In the genomic region with DNA sequence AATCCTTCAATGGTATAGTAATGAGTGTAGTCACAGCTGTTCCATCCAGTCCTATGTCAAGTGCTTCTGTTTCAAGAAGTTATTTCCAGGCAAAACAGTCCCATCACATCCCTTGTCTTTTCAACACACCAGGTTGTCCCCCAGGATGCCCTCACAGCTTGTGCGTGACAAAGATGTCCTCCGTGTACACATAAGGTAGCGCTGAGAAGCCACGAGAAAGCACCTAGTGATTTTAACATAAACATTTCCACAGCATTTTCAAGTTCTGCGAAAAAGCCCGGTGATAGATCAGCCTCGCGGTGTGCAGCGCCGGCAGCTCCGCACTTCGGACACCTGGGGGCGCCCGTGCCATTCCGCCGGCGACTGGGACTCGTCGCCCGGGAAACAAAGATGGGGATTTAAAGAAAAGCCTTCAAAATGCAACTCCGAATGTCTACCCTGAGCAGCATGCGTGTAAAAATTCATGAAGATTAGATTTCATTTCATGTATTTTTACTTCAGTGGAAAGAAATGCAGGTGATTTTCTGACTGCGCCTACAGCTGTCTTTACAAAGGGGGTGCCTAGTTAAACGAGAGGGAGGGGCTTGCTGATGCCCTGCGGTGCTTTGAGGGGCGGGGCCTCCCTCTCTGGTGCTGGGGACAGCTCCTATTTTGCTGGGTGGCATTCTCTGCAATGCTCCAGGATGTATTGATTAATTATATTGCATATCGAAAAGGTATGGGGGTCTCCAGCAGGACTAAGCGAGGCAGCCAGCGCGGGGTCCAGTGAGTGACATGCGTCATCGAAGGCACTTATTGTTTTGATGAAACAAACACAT, we compare ENCODE assay signal across 8 cellular contexts. TPM values are rescaled to one million over a fixed set of nuclear protein-coding genes. Genes with fewer than 3 reads are reported as not detected.
DNase-seq lines count a peak whose midpoint lies in the region; ATAC-seq, FAIRE-seq and TF ChIP-seq lines count a peak whose summit lies in the region.

No MANE protein-coding gene starts in this region.

- H3K27ac Mint-ChIP-seq in activated CD4-positive, alpha-beta memory T cell treated with anti-CD3 and anti-CD28 coated beads, Interleukin-2, amount 10 ng/mL, durations not matched to agents 7 days and 5 days, result no peak overlapping the region
- H3K27ac Mint-ChIP-seq in mesothelial cell of epicardium, result no peak overlapping the region

- no peak overlapping the region for H3K4me3 Mint-ChIP-seq in activated CD4-positive, alpha-beta memory T cell treated with anti-CD3 and anti-CD28 coated beads, Interleukin-2, amount 10 ng/mL, durations not matched to agents 7 days and 5 days
- H3K4me3 Mint-ChIP-seq in mesothelial cell of epicardium, result no peak overlapping the region

- CTCF ChIA-PET in AG04450 (lab: Charles Lee), result interaction anchor here (0.6 to 7.8 kb wide), 37 partner anchors 8 to 1652 kb away, joined by 3 to 131 read pairs (median 4); a partner anchor contains a TSS
- CTCF ChIA-PET in activated CD4-positive, alpha-beta memory T cell treated with anti-CD3 and anti-CD28 coated beads, Interleukin-2, amount 10 ng/mL, durations not matched to agents 7 days and 5 days (lab: Charles Lee), result interaction anchor here (0.7 to 2.2 kb wide), 14 partner anchors 8 to 1297 kb away, joined by 3 to 9 read pairs (median 4); a partner anchor contains a TSS

- DNase-seq in AG04450 (ENCODE audit: low read depth, low spot score) (no peak), NCI-H526 (lab: John Stamatoyannopoulos, UW) (peak; percentile 44 to 74), mesothelial cell of epicardium (ENCODE audit: low spot score in 2 of 2, unreplicated experiment in 2 of 2) (peak; percentile 71 to 88)
- peak; percentile 65 for DNase-seq in activated CD4-positive, alpha-beta memory T cell treated with anti-CD3 and anti-CD28 coated beads, Interleukin-2, amount 10 ng/mL, durations not matched to agents 7 days and 5 days
- DNase-seq in stimulated activated CD8-positive, alpha-beta memory T cell treated with anti-CD3 and anti-CD28 coated beads, Interleukin-7, amount 100 ng/mL, for 48 hours (ENCODE audit: extremely low read depth in 1 of 2, low read depth in 1 of 2), result peak; percentile 5 to 28

- POLR2A ChIA-PET in AG04450 (lab: Yijun Ruan, JAX), result no interaction called here
- POLR2A ChIA-PET in activated CD4-positive, alpha-beta memory T cell treated with anti-CD3 and anti-CD28 coated beads, Interleukin-2, amount 10 ng/mL, durations not matched to agents 7 days and 5 days (lab: Charles Lee), result no interaction called here

- no peaks in the 10 kb centered on the region for H3K9me3 ChIP-seq in AG04450 (ENCODE audit: control insufficient read depth, insufficient read depth, low read length)

- H3K4me1 Mint-ChIP-seq in activated CD4-positive, alpha-beta memory T cell treated with anti-CD3 and anti-CD28 coated beads, Interleukin-2, amount 10 ng/mL, durations not matched to agents 7 days and 5 days, result peaks cover 10% of the 10 kb centered on the region
- peaks cover 20% of the 10 kb centered on the region for H3K4me1 Mint-ChIP-seq in mesothelial cell of epicardium

- peaks cover 11% of the 10 kb centered on the region for H3K27me3 ChIP-seq in AG04450 (ENCODE audit: control insufficient read depth, insufficient read depth, low read length)

- peak overlapping the region; percentile 23 for H3K4me3 ChIP-seq in AG04450 (ENCODE audit: low read depth, low read length)

- TF ChIP-seq CTCF in AG04450 (IDR thresholded peaks at IDR 0.05; ENCODE audit: low read depth, low read length), result peak; percentile 100
- peak; percentile 92 for TF ChIP-seq CTCF in mesothelial cell of epicardium (IDR thresholded peaks at IDR 0.05; ENCODE audit: unreplicated experiment)

- H3K36me3 Mint-ChIP-seq in activated CD4-positive, alpha-beta memory T cell treated with anti-CD3 and anti-CD28 coated beads, Interleukin-2, amount 10 ng/mL, durations not matched to agents 7 days and 5 days (ENCODE audit: low read depth), result no peaks in the 10 kb centered on the region
- no peaks in the 10 kb centered on the region for H3K36me3 Mint-ChIP-seq in mesothelial cell of epicardium

- no peak overlapping the region for H3K27ac ChIP-seq in AG04450 (ENCODE audit: low read depth, low read length)

- ATAC-seq in GM18517 (IDR thresholded peaks at IDR 0.05; ENCODE audit: unreplicated experiment), result peak; percentile 63
- peak; percentile 68 for ATAC-seq in HG03280 (IDR thresholded peaks at IDR 0.05; ENCODE audit: unreplicated experiment)

- peak; percentile 88 for FAIRE-seq in endometrium (lab: Jason Lieb, UNC)

- H3K27me3 Mint-ChIP-seq in activated CD4-positive, alpha-beta memory T cell treated with anti-CD3 and anti-CD28 coated beads, Interleukin-2, amount 10 ng/mL, durations not matched to agents 7 days and 5 days, result no peaks in the 10 kb centered on the region
- H3K27me3 Mint-ChIP-seq in mesothelial cell of epicardium (ENCODE audit: low read depth), result peaks cover 37% of the 10 kb centered on the region

- no peaks in the 10 kb centered on the region for H3K9me3 Mint-ChIP-seq in activated CD4-positive, alpha-beta memory T cell treated with anti-CD3 and anti-CD28 coated beads, Interleukin-2, amount 10 ng/mL, durations not matched to agents 7 days and 5 days
- H3K9me3 Mint-ChIP-seq in mesothelial cell of epicardium, result no peaks in the 10 kb centered on the region

RNA-seq across cellular contexts. Expression of a gene that starts 49.9 kb away (rescaled TPM):
- 0.04 and 0.09 TPM in 2 replicates for polyA plus RNA-seq in AG04450 (2011; rRNA removed)
- polyA minus RNA-seq in AG04450 (2011; rRNA and poly(A)+ RNA removed), result not detected in 2 replicates
- total RNA-seq in activated CD4-positive, alpha-beta memory T cell treated with anti-CD3 and anti-CD28 coated beads, Interleukin-2, amount 10 ng/mL, durations not matched to agents 7 days and 5 days, result not detected
- total RNA-seq in mesothelial cell of epicardium, result not detected in 3 replicates
